In genomic region chr10:62585211-62585758, GRCh38 we compare ENCODE assay signal across 2 cellular contexts.
TF ChIP-seq lines count a peak whose summit lies in the region.

No MANE protein-coding gene starts in this region.

TF ChIP-seq in SK-N-SH, 30 proteins besides CTCF, POLR2A, EP300 and RAD21 (continued from another document):
- no peak for TF ChIP-seq YY1 (IDR thresholded peaks at IDR 0.05; ENCODE audit: low read depth)
- no peak for TF ChIP-seq SMC3 (IDR thresholded peaks at IDR 0.05; ENCODE audit: low read depth, low read length)
- TF ChIP-seq RCOR1 (IDR thresholded peaks at IDR 0.05; ENCODE audit: low read length) = no peak
- no peak for TF ChIP-seq SIN3A (IDR thresholded peaks at IDR 0.05; ENCODE audit: borderline replicate concordance, low read depth, low read length)
- TF ChIP-seq FOSL2 (IDR thresholded peaks at IDR 0.05; ENCODE audit: borderline replicate concordance, low read depth) = no peak
- no peak for TF ChIP-seq ZBTB33 (IDR thresholded peaks at IDR 0.05; ENCODE audit: borderline replicate concordance, low read depth)
- TF ChIP-seq CHD2 (IDR thresholded peaks at IDR 0.05; ENCODE audit: low read length, partially characterized antibody) = no peak
- TF ChIP-seq IRF3 (IDR thresholded peaks at IDR 0.05; ENCODE audit: low read depth, low read length) = no peak
- no peak for TF ChIP-seq PBX3 (IDR thresholded peaks at IDR 0.05)
- no peak for TF ChIP-seq NRF1 (IDR thresholded peaks at IDR 0.05; ENCODE audit: low read depth, low read length)
- no peak for TF ChIP-seq MAX (IDR thresholded peaks at IDR 0.05; ENCODE audit: low read depth)
- no peak for TF ChIP-seq TCF12 (IDR thresholded peaks at IDR 0.05)
- TF ChIP-seq TEAD4 (IDR thresholded peaks at IDR 0.05; ENCODE audit: borderline replicate concordance, insufficient read depth) = no peak
- TF ChIP-seq RXRA (IDR thresholded peaks at IDR 0.05; ENCODE audit: borderline replicate concordance, low read depth) = no peak
- TF ChIP-seq GABPA (IDR thresholded peaks at IDR 0.05; ENCODE audit: low read depth) = no peak
- TF ChIP-seq ELF1 (IDR thresholded peaks at IDR 0.05) = no peak
- TF ChIP-seq REST (IDR thresholded peaks at IDR 0.05; ENCODE audit: low read depth, low read length) = no peak
- TF ChIP-seq JUND (IDR thresholded peaks at IDR 0.05) = no peak

TF ChIP-seq in SK-N-SH treated with all-trans-retinoic acid at 6 μM for 48 hours, 23 proteins besides CTCF, POLR2A, EP300 and RAD21 (continued from another document):
- TF ChIP-seq ZFP30 (CRISPR knock-in tag; IDR thresholded peaks at IDR 0.05) (no peak), TCF4 (CRISPR knock-in tag; IDR thresholded peaks at IDR 0.05; ENCODE audit: borderline replicate concordance) (no peak), RARB (CRISPR knock-in tag; IDR thresholded peaks at IDR 0.05) (no peak), ZFP3 (CRISPR knock-in tag; IDR thresholded peaks at IDR 0.05) (no peak)
